In the genomic region with DNA sequence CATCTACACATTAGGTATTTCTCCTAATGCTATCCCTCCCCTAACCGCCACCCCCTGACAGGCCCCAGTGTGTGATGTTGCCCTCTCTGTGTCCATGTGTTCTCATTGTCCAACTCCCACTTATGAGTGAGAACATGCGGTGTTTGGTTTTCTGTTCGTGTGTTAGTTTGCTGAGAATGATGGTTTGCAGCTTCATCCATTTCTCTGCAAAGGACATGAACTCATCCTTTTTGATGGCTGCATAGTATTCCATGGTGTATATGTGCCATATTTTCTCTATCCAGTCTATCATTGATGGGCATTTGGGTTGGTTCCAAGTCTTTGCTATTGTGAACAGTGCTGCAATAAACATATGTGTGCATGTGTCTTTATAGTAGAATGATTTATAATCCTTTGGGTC, we compare ENCODE assay signal across 4 cellular contexts. TPM values are rescaled to one million over a fixed set of nuclear protein-coding genes. Genes with fewer than 3 reads are reported as not detected.
"Had no signal": no experiment of that assay in that cellular context is flagged by ENCODE, and none has a peak within 500 bp of the region (broad histone marks: within the 10 kb centered on the region; RNA-seq: fewer than 3 reads in every experiment).

No MANE protein-coding gene starts in this region.

RNA-seq across cellular contexts. Expression of a gene that starts 8.2 kb away (rescaled TPM):
- total RNA-seq: OCI-LY7, PC-9, SJSA1, SK-MEL-5 had no signal
